ENCODE assay signal across 4 cellular contexts in the genomic region with DNA sequence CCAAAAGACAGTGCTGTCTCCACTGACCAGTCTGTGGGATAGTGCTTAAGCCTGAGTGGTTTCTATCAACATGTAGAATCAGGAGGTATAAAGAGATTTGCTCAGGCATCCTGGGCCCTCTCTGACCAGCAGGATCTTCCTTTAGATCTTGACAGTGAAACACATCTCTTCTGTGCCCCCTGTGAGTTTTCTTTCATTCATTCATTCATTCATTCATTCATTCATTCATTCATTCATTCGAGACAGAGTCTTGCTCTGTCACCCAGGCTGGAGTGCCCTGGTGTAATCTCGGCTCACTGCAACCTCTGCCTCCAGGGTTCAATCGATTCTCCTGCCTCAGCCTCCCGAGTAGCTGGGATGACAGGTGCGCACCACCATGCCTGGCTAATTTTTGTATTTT.
TF ChIP-seq lines count a peak whose summit lies in the region.

No MANE protein-coding gene starts in this region.

TF ChIP-seq in HEK293, 187 proteins besides CTCF, POLR2A, EP300 and RAD21:
- TF ChIP-seq ZNF24 (tag by site-specific recombination; IDR thresholded peaks at IDR 0.05), result peak; percentile 67; the same call in 1 of the 2 replicates

TF ChIP-seq in GM12878, 131 proteins besides CTCF, POLR2A, EP300 and RAD21:
- TF ChIP-seq ZNF24 (IDR thresholded peaks at IDR 0.05), result peak; percentile 89

TF ChIP-seq in K562, 482 proteins besides CTCF, POLR2A, EP300 and RAD21:
- peak; percentile 96 for TF ChIP-seq ZNF24 (IDR thresholded peaks at IDR 0.05)

TF ChIP-seq in HepG2, 621 proteins besides CTCF, POLR2A, EP300 and RAD21:
- peak; percentile 89 for TF ChIP-seq ZNF24 (IDR thresholded peaks at IDR 0.05)
